In genomic region chr22:31107206-31108118, GRCh38 we compare ENCODE assay signal across 8 cellular contexts. TPM values are rescaled to one million over a fixed set of nuclear protein-coding genes. Genes with fewer than 3 reads are reported as not detected.
DNase-seq lines count a peak whose midpoint lies in the region; ATAC-seq and TF ChIP-seq lines count a peak whose summit lies in the region.

Gene SELENOM (minus strand): TSS chr22:31107568. CDS start chr22:31107505, 63 bp downstream.

- H3K9ac ChIP-seq in neural progenitor cell = no peak within 1 kb of the TSS
- H3K9ac ChIP-seq in stomach smooth muscle (ENCODE audit: low read length in 2 of 2) = peak within 1 kb of the TSS; percentile 99 to 100

- H3K27ac ChIP-seq in neural progenitor cell (no peak within 1 kb of the TSS), stomach smooth muscle (ENCODE audit: low read length) (peak within 1 kb of the TSS; percentile 99)

- ATAC-seq in GM21529 (IDR thresholded peaks at IDR 0.05; ENCODE audit: unreplicated experiment) = peak; percentile 92

- H3K27me3 ChIP-seq in neural progenitor cell = peaks cover 44% of the 10 kb centered on the region
- H3K27me3 ChIP-seq in stomach smooth muscle (ENCODE audit: control insufficient read depth in 1 of 2, insufficient read depth in 2 of 2, low read length in 2 of 2) = no peaks in the 10 kb centered on the region

- peaks cover 5% of the 10 kb centered on the region for H3K27me3 Mint-ChIP-seq in neural progenitor cell (ENCODE audit: insufficient read depth, low read depth)

- H3K36me3 Mint-ChIP-seq in neural progenitor cell = peaks cover 2% of the 10 kb centered on the region

- H3K4me1 ChIP-seq in neural progenitor cell (no peaks in the 10 kb centered on the region), stomach smooth muscle (ENCODE audit: control insufficient read depth, insufficient read depth, low read length) (peaks cover 48% of the 10 kb centered on the region)

- H3K27ac Mint-ChIP-seq in neural progenitor cell = peak within 1 kb of the TSS; percentile 44

- H3K9me3 Mint-ChIP-seq in neural progenitor cell = no peaks in the 10 kb centered on the region

- no peaks in the 10 kb centered on the region for H3K36me3 ChIP-seq in neural progenitor cell
- peaks cover 12 to 15% of the 10 kb centered on the region in 2 donors for H3K36me3 ChIP-seq in stomach smooth muscle (ENCODE audit: control insufficient read depth in 2 of 2, insufficient read depth in 2 of 2, low read length in 2 of 2)

- H3K4me1 Mint-ChIP-seq in neural progenitor cell = peaks cover 12% of the 10 kb centered on the region

- H3K9me3 ChIP-seq in neural progenitor cell (ENCODE audit: low read depth) (no peaks in the 10 kb centered on the region), stomach smooth muscle (ENCODE audit: control insufficient read depth in 2 of 2, low read length in 2 of 2) (no peaks in the 10 kb centered on the region)

- DNase-seq in DMS114 treated with DMSO at 0.1 percent for 48 hours (lab: John Stamatoyannopoulos, UW; ENCODE audit: unreplicated experiment) = peak; percentile 91
- DNase-seq in Jurkat, Clone E6-1 (ENCODE audit: low read depth, low spot score) = peak; percentile 52
- DNase-seq in SHP77 treated with DMSO at 0.1 percent for 48 hours (lab: John Stamatoyannopoulos, UW) = peak; percentile 82
- peak; percentile 67 for DNase-seq in activated gamma-delta T cell treated with anti-CD3 and anti-CD28 coated beads, Interleukin-2, amount 50 U/mL, for 16 hours (ENCODE audit: low read depth)
- DNase-seq in foreskin fibroblast = peak; percentile 99 to 100
- peak; percentile 96 for DNase-seq in neural progenitor cell (ENCODE audit: low spot score)

- peak within 1 kb of the TSS; percentile 74 for H3K4me2 ChIP-seq in neural progenitor cell

- H3K79me2 ChIP-seq in neural progenitor cell (ENCODE audit: low read depth) = no peaks in the 10 kb centered on the region

- H3K4me3 ChIP-seq in Jurkat, Clone E6-1 (ENCODE audit: low read length) = peak within 1 kb of the TSS; percentile 61
- peak within 1 kb of the TSS; percentile 94 to 99 for H3K4me3 ChIP-seq in foreskin fibroblast (ENCODE audit: low read depth in 1 of 2, low read length in 2 of 2)
- peak within 1 kb of the TSS; percentile 57 for H3K4me3 ChIP-seq in neural progenitor cell
- peak within 1 kb of the TSS; percentile 90 to 97 for H3K4me3 ChIP-seq in stomach smooth muscle (ENCODE audit: low read length in 2 of 2)

- H4K20me1 ChIP-seq in neural progenitor cell (ENCODE audit: low read depth) = peaks cover 12% of the 10 kb centered on the region

- peak; percentile 99 for TF ChIP-seq CTCF in foreskin fibroblast (IDR thresholded peaks at IDR 0.05; ENCODE audit: low read depth, low read length)
- TF ChIP-seq CTCF in neural progenitor cell (IDR thresholded peaks at IDR 0.05) = peak; percentile 89

- H2AFZ ChIP-seq in neural progenitor cell (replicated peaks) = peak within 1 kb of the TSS; percentile 20

- H3K4me3 Mint-ChIP-seq in neural progenitor cell = peak within 1 kb of the TSS; percentile 91

- peaks cover 7% of the 10 kb centered on the region for H3F3A ChIP-seq in neural progenitor cell (ENCODE audit: low read depth)

RNA-seq across cellular contexts. Expression of gene SELENOM, which starts in this region (rescaled TPM):
- polyA plus RNA-seq in Jurkat, Clone E6-1 (2012; ENCODE audit: insufficient read depth, insufficient read length) = 5.2 TPM
- 7.4 and 13.9 TPM in 2 replicates for total RNA-seq in neural progenitor cell (ENCODE audit: low replicate concordance)
